Comparison of ENCODE assay signal across 15 cellular contexts in the genomic region with DNA sequence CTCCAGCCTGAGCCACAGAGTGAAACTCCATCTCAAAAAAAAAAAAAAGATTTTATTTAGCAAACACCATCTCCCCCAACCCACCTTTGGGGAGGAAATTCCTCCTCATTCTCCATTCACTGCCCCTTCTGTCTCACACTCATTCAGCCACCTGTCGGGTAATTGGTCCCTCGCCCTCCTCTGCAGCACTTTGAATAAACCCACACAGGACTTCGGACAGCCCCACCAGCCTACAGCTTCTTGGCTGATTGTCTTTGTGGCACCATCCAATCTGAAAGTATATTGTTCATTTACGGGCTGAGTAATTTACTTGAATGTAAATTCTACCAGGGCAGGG. TPM values are rescaled to one million over a fixed set of nuclear protein-coding genes. Genes with fewer than 3 reads are reported as not detected.
A peak's percentile ranks its signal among the peaks of the same experiment; 100 is the strongest.
DNase-seq lines count a peak whose midpoint lies in the region; TF ChIP-seq lines count a peak whose summit lies in the region.
"Had no signal": no experiment of that assay in that cellular context is flagged by ENCODE, and none has a peak within 500 bp of the region (broad histone marks: within the 10 kb centered on the region; RNA-seq: fewer than 3 reads in every experiment).

No MANE protein-coding gene starts in this region.

- H3K27me3 ChIP-seq in PC-9 (ENCODE audit: insufficient read depth, low read depth) (no peaks in the 10 kb centered on the region), iPS-15b (ENCODE audit: control insufficient read depth, insufficient read depth, low read length) (no peaks in the 10 kb centered on the region), stomach (peaks cover 0 to 6% (median 0%) of the 10 kb centered on the region in 3 donors), BE2C (no peaks in the 10 kb centered on the region; the same call in 1 of the 2 replicates)

- no peak overlapping the region for H3K4me3 ChIP-seq in HEK293 (ENCODE audit: low read depth, low read length)
- H3K4me3 ChIP-seq in PC-9 = peak overlapping the region; percentile 3; the same call in 1 of the 2 replicates
- peak overlapping the region; percentile 28 for H3K4me3 ChIP-seq in iPS-15b (ENCODE audit: low read depth, low read length)
- H3K4me3 ChIP-seq in stomach = no peak overlapping the region
- H3K4me3 ChIP-seq in BE2C (ENCODE audit: low read depth, low read length) = no peak overlapping the region

- no peak for TF ChIP-seq EP300 in stomach (IDR thresholded peaks at IDR 0.05)

- no peaks in the 10 kb centered on the region for H3K9me2 ChIP-seq in PC-9 (ENCODE audit: insufficient read depth)

- H4K20me1 ChIP-seq in PC-9 (ENCODE audit: insufficient read depth) = no peaks in the 10 kb centered on the region

- BruUV-seq in PC-9 (replicated peaks; lab: Mats Ljungman, UMichigan) = TSS peak; percentile 70

- TF ChIP-seq POLR2A in stomach (IDR thresholded peaks at IDR 0.05) = no peak

- no peaks in the 10 kb centered on the region for H3K36me3 ChIP-seq in HEK293 (ENCODE audit: control insufficient read depth in 2 of 2, insufficient read depth in 1 of 2, low read length in 2 of 2)
- H3K36me3 ChIP-seq in PC-9 (ENCODE audit: low read depth) = no peaks in the 10 kb centered on the region
- no peaks in the 10 kb centered on the region for H3K36me3 ChIP-seq in iPS-15b (ENCODE audit: control insufficient read depth, insufficient read depth, low read length)
- H3K36me3 ChIP-seq in stomach = no peaks in the 10 kb centered on the region
- H3K36me3 ChIP-seq in BE2C = no peaks in the 10 kb centered on the region

- H3K4me1 ChIP-seq in HEK293 (ENCODE audit: control insufficient read depth, insufficient read depth, low read length) (peaks cover 4% of the 10 kb centered on the region; the same call in 1 of the 2 replicates), PC-9 (replicated peaks; ENCODE audit: insufficient read depth) (peaks cover 57% of the 10 kb centered on the region), iPS-15b (ENCODE audit: control insufficient read depth, insufficient read depth, low read length) (peaks cover 8% of the 10 kb centered on the region), stomach (peaks cover 0 to 33% (median under 1%) of the 10 kb centered on the region in 4 donors), BE2C (no peaks in the 10 kb centered on the region)

- DNase-seq in PC-9 = no peak
- DNase-seq in stomach = no peak
- no peak for DNase-seq in superior temporal gyrus (ENCODE audit: extremely low spot score)
- no peak for DNase-seq in BE2C
- DNase-seq in activated gamma-delta T cell treated with Interleukin-2 at 50 U/mL for 16 hours = no peak
- DNase-seq: CD8-positive, alpha-beta T cell; foreskin melanocyte; GDM1; midbrain; NCI-H1105 treated with DMSO at 0.1 percent for 48 hours had no signal

- peaks cover 45% of the 10 kb centered on the region for H3F3A ChIP-seq in PC-9 (ENCODE audit: insufficient read depth, low read depth)

- H3K9me3 ChIP-seq in HEK293 (ENCODE audit: control insufficient read depth, insufficient read depth, low read depth, low read length) (no peaks in the 10 kb centered on the region), PC-9 (ENCODE audit: insufficient read depth, low read depth) (no peaks in the 10 kb centered on the region), iPS-15b (ENCODE audit: control insufficient read depth, insufficient read depth, low read length) (no peaks in the 10 kb centered on the region), stomach (no peaks in the 10 kb centered on the region), BE2C (no peaks in the 10 kb centered on the region)

- POLR2A ChIA-PET in HEK293 (lab: Yijun Ruan, JAX) = interaction anchor here (0.6 kb wide), 1 partner anchor 72 kb away, joined by 3 read pairs; no protein-coding TSS in a partner anchor
- POLR2A ChIA-PET in PC-9 (lab: Charles Lee; ENCODE audit: unreplicated experiment) = interaction anchor here (0.6 kb wide), 1 partner anchor 358 kb away, joined by 4 read pairs; no protein-coding TSS in a partner anchor

- no peak overlapping the region for H3K27ac ChIP-seq in HEK293 (ENCODE audit: extremely low read depth, low read depth, low read length)
- H3K27ac ChIP-seq in PC-9 = peak overlapping the region; percentile 57
- peak overlapping the region; percentile 43 to 79 (median 68) for H3K27ac ChIP-seq in stomach

- H2AFZ ChIP-seq in PC-9 = peak overlapping the region; percentile 10; the same call in 1 of the 2 replicates

- peak overlapping the region; percentile 67 for H3K4me2 ChIP-seq in PC-9

- CTCF ChIA-PET in HEK293 (lab: Yijun Ruan, JAX) = interaction anchor here (1.2 to 14.5 kb wide), 4 partner anchors 9 to 58 kb away, joined by 3 to 287 read pairs (median 26); no protein-coding TSS in a partner anchor
- CTCF ChIA-PET in PC-9 (lab: Charles Lee) = interaction anchor here (0.7 to 1.3 kb wide), 3 partner anchors 9 to 479 kb away, joined by 4 to 6 read pairs (median 4); no protein-coding TSS in a partner anchor

- TF ChIP-seq CTCF in HEK293 (tag by site-specific recombination; IDR thresholded peaks at IDR 0.05) = no peak
- no peak for TF ChIP-seq CTCF in PC-9 (conservative IDR thresholded peaks at IDR 0.05)
- no peak for TF ChIP-seq CTCF in stomach (IDR thresholded peaks at IDR 0.05)
- TF ChIP-seq CTCF in BE2C (IDR thresholded peaks at IDR 0.05; ENCODE audit: low read depth, low read length) = no peak

- intact Hi-C loops in PC-9 (cut with micrococcal nuclease; ENCODE audit: unreplicated experiment) (loop anchor here (10.0 kb wide), 1 partner anchor 364 kb away; no protein-coding TSS in a partner anchor), stomach (cut with DNase I; ENCODE audit: low total_unique reads) (no loop called here)

- H3K9ac ChIP-seq in iPS-15b (ENCODE audit: low read depth, low read length) = peak overlapping the region; percentile 26

- WGBS in stomach, 5 donors = 15 to 39% (median 23%) methylated on average over 4 of the region's 4 CpGs

- H3K79me2 ChIP-seq in PC-9 (ENCODE audit: low read depth) = no peaks in the 10 kb centered on the region

TF ChIP-seq in HEK293, 187 proteins besides CTCF, POLR2A, EP300 and RAD21 (continues in another document):
- no peak for TF ChIP-seq PBX3 (CRISPR knock-in tag; IDR thresholded peaks at IDR 0.05)

RNA-seq across cellular contexts. Expression of gene GGA1, which starts 7.5 kb away (rescaled TPM):
- total RNA-seq in PC-9 (2021) = 99.2 and 102 TPM in 2 replicates
- total RNA-seq in stomach = 10 to 100 TPM; 39.5 to 87.9 (median 55.6) TPM
- polyA plus RNA-seq in stomach = 10 to 100 TPM; 30.3 to 43.6 (median 34.1) TPM
- 131 TPM for polyA plus RNA-seq in BE2C (2012; ENCODE audit: insufficient read depth, insufficient read length, low read depth)

RNA-seq across cellular contexts. Expression of gene LGALS2, which starts 21.3 kb away (rescaled TPM):
- total RNA-seq in PC-9 (2021) (not detected in 2 replicates), stomach (1 to 10 TPM in 1 of 5 donors, not detected in 4; 4.2 TPM)
- polyA plus RNA-seq in stomach = 1 to 10 TPM; 4.1 to 7.1 (median 5.0) TPM
- not detected for polyA plus RNA-seq in BE2C (2012; ENCODE audit: insufficient read depth, insufficient read length, low read depth)
- total RNA-seq: cardiac septum; CD8-positive, alpha-beta T cell; SK-MEL-5; temporal lobe had no signal

RNA-seq across cellular contexts. Expression of gene SH3BP1, which starts 38.3 kb away (rescaled TPM):
- total RNA-seq in PC-9 (2021) (52.1 and 60.5 TPM in 2 replicates), stomach (100 to 1,000 TPM in 1 of 5 donors, 10 to 100 TPM in 1, 1 to 10 TPM in 2, not detected in 1; 1.6 to 135 (median 7.3) TPM)
- polyA plus RNA-seq in stomach = 10 to 100 TPM in 1 of 3 donors, 1 to 10 TPM in 2; 8.7 to 12.8 (median 9.5) TPM
- polyA plus RNA-seq in BE2C (2012; ENCODE audit: insufficient read depth, insufficient read length, low read depth) = 28.4 TPM

RNA-seq across cellular contexts. Expression of gene CDC42EP1, which starts 40.9 kb away (rescaled TPM):
- total RNA-seq in PC-9 (2021) = 94.0 and 110 TPM in 2 replicates
- total RNA-seq in stomach = 100 to 1,000 TPM in 2 of 5 donors, 10 to 100 TPM in 3; 28.6 to 195 (median 66.3) TPM
- polyA plus RNA-seq in stomach = 100 to 1,000 TPM in 1 of 3 donors, 10 to 100 TPM in 2; 70.2 to 112 (median 90.1) TPM
- polyA plus RNA-seq in BE2C (2012; ENCODE audit: insufficient read depth, insufficient read length, low read depth) = 2.3 TPM
- total RNA-seq: CD8-positive, alpha-beta T cell had no signal

RNA-seq across cellular contexts. Expression of gene PDXP, which starts 57.4 kb away (rescaled TPM):
- 10.9 and 13.5 TPM in 2 replicates for total RNA-seq in PC-9 (2021)
- total RNA-seq in stomach = 10 to 100 TPM in 1 of 5 donors, 1 to 10 TPM in 4; 2.9 to 72.1 (median 5.4) TPM
- polyA plus RNA-seq in stomach = 10 to 100 TPM in 1 of 3 donors, 1 to 10 TPM in 2; 6.4 to 11.8 (median 8.1) TPM
- polyA plus RNA-seq in BE2C (2012; ENCODE audit: insufficient read depth, insufficient read length, low read depth) = 229 TPM

Comparison
In these comparisons a context has a peak if more than half of its experiments do, and no peak if none do; other contexts are left out.
1. H3K4me3 ChIP-seq: peak in PC-9 (single experiment) and iPS-15b (single experiment); none in HEK293 (single experiment), stomach (0 of 4) and BE2C (single experiment).